8 cellular contexts compared by ENCODE assay signal in genomic region chr11:7892751-7893356, GRCh38. TPM values are rescaled to one million over a fixed set of nuclear protein-coding genes. Genes with fewer than 3 reads are reported as not detected.
DNase-seq lines count a peak whose midpoint lies in the region; ATAC-seq and TF ChIP-seq lines count a peak whose summit lies in the region.

No MANE protein-coding gene starts in this region.

- no peak overlapping the region for H3K4me3 ChIP-seq in CD8-positive, alpha-beta T cell (ENCODE audit: low read depth, low read length)
- no peak overlapping the region for H3K4me3 ChIP-seq in gastrocnemius medialis

- TF ChIP-seq CTCF in CD8-positive, alpha-beta T cell (IDR thresholded peaks at IDR 0.05), result peak; percentile 56
- peak; percentile 73 for TF ChIP-seq CTCF in activated CD8-positive, alpha-beta T cell treated with anti-CD3 and anti-CD28 coated beads for 36 hours (IDR thresholded peaks at IDR 0.05)
- TF ChIP-seq CTCF in gastrocnemius medialis (IDR thresholded peaks at IDR 0.05 in 4 of 5, conservative IDR thresholded peaks at IDR 0.05 in 1 of 5), result peak in 4 of 5 experiments; percentile 19 to 60 (median 49)

- POLR2A ChIA-PET in CD8-positive, alpha-beta T cell (lab: Charles Lee), result interaction anchor here (1.2 kb wide), 1 partner anchor 94 kb away, joined by 5 read pairs; the partner anchor contains the start of gene EIF3F
- POLR2A ChIA-PET in activated CD8-positive, alpha-beta T cell treated with anti-CD3 and anti-CD28 coated beads for 36 hours (lab: Charles Lee), result interaction anchor here (0.6 kb wide), 1 partner anchor 27 kb away, joined by 4 read pairs; no protein-coding TSS in a partner anchor

- intact Hi-C loops in CD8-positive, alpha-beta T cell (cut with DNase I, micrococcal nuclease), result loop anchor here (1.0 kb wide), 3 partner anchors 93 to 206 kb away; partner anchors contain the start of gene EIF3F (in 1 of the 2)
- intact Hi-C loops in activated CD8-positive, alpha-beta T cell treated with anti-CD3 and anti-CD28 coated beads for 36 hours (cut with micrococcal nuclease), result loop anchor here (1.0 to 10.0 kb wide), 2 partner anchors 93 to 202 kb away; no protein-coding TSS in a partner anchor
- intact Hi-C loops in left cardiac atrium (cut with DNase I) (loop anchor here (2.0 to 10.0 kb wide), 3 partner anchors 92 to 202 kb away; partner anchors contain the start of gene EIF3F (in 2 of the 2)), gastrocnemius medialis (cut with DNase I; ENCODE audit: low total_unique reads) (loop anchor here (1.0 to 10.0 kb wide), 2 partner anchors 94 to 202 kb away; partner anchors contain the start of gene EIF3F)

- H3K4me1 ChIP-seq in CD8-positive, alpha-beta T cell (ENCODE audit: insufficient read depth, low read length), result no peaks in the 10 kb centered on the region
- H3K4me1 ChIP-seq in gastrocnemius medialis, result no peaks in the 10 kb centered on the region

- no peak overlapping the region for H3K27ac Mint-ChIP-seq in CD8-positive, alpha-beta T cell
- H3K27ac Mint-ChIP-seq in activated CD8-positive, alpha-beta T cell treated with anti-CD3 and anti-CD28 coated beads for 36 hours, result no peak overlapping the region

- H3K36me3 ChIP-seq in CD8-positive, alpha-beta T cell (ENCODE audit: insufficient read depth, low read length), result no peaks in the 10 kb centered on the region
- no peaks in the 10 kb centered on the region for H3K36me3 ChIP-seq in gastrocnemius medialis

- H3K27me3 Mint-ChIP-seq in CD8-positive, alpha-beta T cell (ENCODE audit: low read depth), result peaks cover 3% of the 10 kb centered on the region
- peaks cover 3% of the 10 kb centered on the region for H3K27me3 Mint-ChIP-seq in activated CD8-positive, alpha-beta T cell treated with anti-CD3 and anti-CD28 coated beads for 36 hours

- no peak for TF ChIP-seq POLR2A in gastrocnemius medialis (IDR thresholded peaks at IDR 0.05)

- no peak overlapping the region for H3K4me3 Mint-ChIP-seq in CD8-positive, alpha-beta T cell
- no peak overlapping the region for H3K4me3 Mint-ChIP-seq in activated CD8-positive, alpha-beta T cell treated with anti-CD3 and anti-CD28 coated beads for 36 hours

- peak; percentile 70 for ATAC-seq in CD8-positive, alpha-beta T cell
- ATAC-seq in GM18867 (IDR thresholded peaks at IDR 0.05; ENCODE audit: unreplicated experiment) (peak; percentile 64), HG02981 (IDR thresholded peaks at IDR 0.05; ENCODE audit: unreplicated experiment) (peak; percentile 46), left cardiac atrium (peak; percentile 65 to 73), gastrocnemius medialis (peak; percentile 58 to 70)
- peak; percentile 90 for ATAC-seq in activated CD8-positive, alpha-beta T cell treated with anti-CD3 and anti-CD28 coated beads for 36 hours

- peaks cover 5% of the 10 kb centered on the region for H3K4me1 Mint-ChIP-seq in CD8-positive, alpha-beta T cell (ENCODE audit: low read depth)
- H3K4me1 Mint-ChIP-seq in activated CD8-positive, alpha-beta T cell treated with anti-CD3 and anti-CD28 coated beads for 36 hours (ENCODE audit: low read depth), result no peaks in the 10 kb centered on the region

- no peaks in the 10 kb centered on the region for H3K27me3 ChIP-seq in CD8-positive, alpha-beta T cell (ENCODE audit: insufficient read depth, low read length)
- no peaks in the 10 kb centered on the region for H3K27me3 ChIP-seq in gastrocnemius medialis

- no peaks in the 10 kb centered on the region for H3K9me3 ChIP-seq in CD8-positive, alpha-beta T cell (ENCODE audit: low read length)
- H3K9me3 ChIP-seq in gastrocnemius medialis, result no peaks in the 10 kb centered on the region

- no peak for DNase-seq in CD8-positive, alpha-beta T cell
- DNase-seq in NCI-H2107 (lab: John Stamatoyannopoulos, UW), result peak; percentile 30
- no peak for DNase-seq in activated CD8-positive, alpha-beta T cell treated with anti-CD3 and anti-CD28 coated beads for 36 hours
- DNase-seq in left cardiac atrium, result no peak
- no peak for DNase-seq in gastrocnemius medialis
- DNase-seq in mesenteric fat pad (ENCODE audit: low spot score), result no peak

- CTCF ChIA-PET in CD8-positive, alpha-beta T cell (lab: Charles Lee), result interaction anchor here (0.6 to 5.0 kb wide), 12 partner anchors 8 to 371 kb away, joined by 3 to 44 read pairs (median 6); partner anchors contain the start of genes EIF3F and LMO1
- CTCF ChIA-PET in activated CD8-positive, alpha-beta T cell treated with anti-CD3 and anti-CD28 coated beads for 36 hours (lab: Charles Lee), result interaction anchor here (0.7 to 7.6 kb wide), 21 partner anchors 8 to 256 kb away, joined by 3 to 101 read pairs (median 4); partner anchors contain the start of gene EIF3F

- H3K9me3 Mint-ChIP-seq in CD8-positive, alpha-beta T cell, result peaks cover 3% of the 10 kb centered on the region
- H3K9me3 Mint-ChIP-seq in activated CD8-positive, alpha-beta T cell treated with anti-CD3 and anti-CD28 coated beads for 36 hours, result no peaks in the 10 kb centered on the region

- H3K36me3 Mint-ChIP-seq in CD8-positive, alpha-beta T cell, result no peaks in the 10 kb centered on the region
- H3K36me3 Mint-ChIP-seq in activated CD8-positive, alpha-beta T cell treated with anti-CD3 and anti-CD28 coated beads for 36 hours (ENCODE audit: low read depth), result no peaks in the 10 kb centered on the region

- in situ Hi-C loops in gastrocnemius medialis (cut with MboI; ENCODE audit: low sequenced_read_pairs in 4 of 4), result loop anchor here in 1 of 4 donors (5.0 to 10.0 kb wide), 2 partner anchors 94 to 212 kb away; partner anchors contain the start of gene EIF3F

- H3K27ac ChIP-seq in CD8-positive, alpha-beta T cell (ENCODE audit: low read depth, low read length), result no peak overlapping the region
- H3K27ac ChIP-seq in gastrocnemius medialis, result no peak overlapping the region

RNA-seq across cellular contexts. Expression of gene OR10A6, which starts 38.2 kb away (rescaled TPM):
- total RNA-seq in CD8-positive, alpha-beta T cell, result not detected
- not detected for total RNA-seq in activated CD8-positive, alpha-beta T cell treated with anti-CD3 and anti-CD28 coated beads for 36 hours
- total RNA-seq in left cardiac atrium (not detected), gastrocnemius medialis (not detected), mesenteric fat pad (not detected)

RNA-seq across cellular contexts. Expression of gene OR10A3, which starts 48.7 kb away (rescaled TPM):
- total RNA-seq in CD8-positive, alpha-beta T cell, result not detected
- total RNA-seq in activated CD8-positive, alpha-beta T cell treated with anti-CD3 and anti-CD28 coated beads for 36 hours, result not detected
- total RNA-seq in left cardiac atrium (not detected), gastrocnemius medialis (not detected), mesenteric fat pad (not detected)
